In genomic region chr1:19385236-19385635, GRCh38 we compare ENCODE assay signal across 13 cellular contexts.
A peak's percentile ranks its signal among the peaks of the same experiment; 100 is the strongest.
DNase-seq lines count a peak whose midpoint lies in the region; ATAC-seq, FAIRE-seq and TF ChIP-seq lines count a peak whose summit lies in the region.
"Had no signal": no experiment of that assay in that cellular context is flagged by ENCODE, and none has a peak within 500 bp of the region (broad histone marks: within the 10 kb centered on the region; RNA-seq: fewer than 3 reads in every experiment).

No MANE protein-coding gene starts in this region.

- no peaks in the 10 kb centered on the region for H3K9me2 ChIP-seq in OCI-LY7 (ENCODE audit: insufficient read depth, low read length)

- H3K4me2 ChIP-seq in HepG2 (ENCODE audit: low read depth, low read length) = peak overlapping the region; percentile 61
- H3K4me2 ChIP-seq in OCI-LY7 (ENCODE audit: low read length) = no peak overlapping the region

- H3K36me3 ChIP-seq in ACC112 (ENCODE audit: insufficient read depth, low read length) = peaks cover 16% of the 10 kb centered on the region
- peaks cover 12 to 41% of the 10 kb centered on the region in 2 experiments for H3K36me3 ChIP-seq in HepG2 (replicated peaks in 1 of 2; ENCODE audit: control insufficient read depth in 1 of 2, insufficient read depth in 2 of 2, low read length in 2 of 2)
- H3K36me3 ChIP-seq in OCI-LY7 (ENCODE audit: insufficient read depth, low read length) = peaks cover 35% of the 10 kb centered on the region

- H3K9me3 ChIP-seq in HepG2 (ENCODE audit: low read length) (no peaks in the 10 kb centered on the region), OCI-LY7 (ENCODE audit: low read length) (no peaks in the 10 kb centered on the region)

- CTCF ChIA-PET in HepG2 (lab: Yijun Ruan, JAX; ENCODE audit: low intra/inter-chr PET ratio, low total read pairs) = no interaction called here
- CTCF ChIA-PET in OCI-LY7 (lab: Charles Lee; ENCODE audit: unreplicated experiment) = no interaction called here

- in situ Hi-C loops in HepG2 (cut with HindIII; ENCODE audit: extremely low pct_ligation_motif_present, low pct_unique_long_range_greater_than_20kb) = loop anchor here (5.0 kb wide), 1 partner anchor 43 kb away; no protein-coding TSS in a partner anchor

- TF ChIP-seq EP300 in HepG2 (IDR thresholded peaks at IDR 0.05; ENCODE audit: low read depth in 2 of 2, low read length in 2 of 2) = no peak
- TF ChIP-seq EP300 in HepG2 (CRISPR knock-in tag; IDR thresholded peaks at IDR 0.05; ENCODE audit: borderline replicate concordance) = no peak

- peaks cover 7% of the 10 kb centered on the region; the same call in 1 of the 2 replicates for H4K20me1 ChIP-seq in HepG2 (ENCODE audit: insufficient read depth, low read length)
- H4K20me1 ChIP-seq in OCI-LY7 (ENCODE audit: insufficient read depth, low read length) = no peaks in the 10 kb centered on the region

- DNase-seq in HepG2 (ENCODE audit: low spot score) (no peak), OCI-LY7 (ENCODE audit: low spot score) (no peak), D721Med (ENCODE audit: insufficient read length, low spot score) (no peak), ecto neural progenitor cell (ENCODE audit: low spot score) (no peak)
- DNase-seq: activated naive CD4-positive, alpha-beta T cell treated with Interleukin-2 at 50 U/mL for 16 hours; DND-41 had no signal

- WGBS in HepG2 (ENCODE audit: low lambda C conversion rate) = 64% methylated on average over 9 of the region's 9 CpGs

- H3K27me3 ChIP-seq in ACC112 (ENCODE audit: insufficient read depth, low read length) = no peaks in the 10 kb centered on the region
- H3K27me3 ChIP-seq in HepG2 (ENCODE audit: control insufficient read depth in 1 of 2, insufficient read depth in 2 of 2, low read length in 2 of 2) = no peaks in the 10 kb centered on the region

- POLR2A ChIA-PET in HepG2 (lab: Yijun Ruan, JAX) (interaction anchor here (1.1 kb wide), 1 partner anchor 46 kb away, joined by 3 read pairs; no protein-coding TSS in a partner anchor), OCI-LY7 (lab: Charles Lee) (no interaction called here)

- peaks cover 60% of the 10 kb centered on the region for H3K79me2 ChIP-seq in ACC112 (ENCODE audit: control insufficient read depth, insufficient read depth, low read length, unreplicated experiment)
- H3K79me2 ChIP-seq in HepG2 (ENCODE audit: insufficient read depth, low read length) = peaks cover 24% of the 10 kb centered on the region
- no peaks in the 10 kb centered on the region for H3K79me2 ChIP-seq in OCI-LY7 (ENCODE audit: insufficient read depth, low read depth, low read length)

- H3K27ac ChIP-seq in ACC112 (ENCODE audit: low read depth, low read length) (peak overlapping the region; percentile 71), VCaP (peak overlapping the region; percentile 49), HepG2 (ENCODE audit: extremely low read length, insufficient read depth, low read length) (peak overlapping the region; percentile 74), skin epidermis (peak overlapping the region in 15 of 21 experiments; percentile 34 to 80 (median 64)), OCI-LY7 (ENCODE audit: low read depth, low read length, poor library complexity, severe bottlenecking) (no peak overlapping the region)
- H3K27ac ChIP-seq: RWPE1 had no signal

- no peak overlapping the region for H2AFZ ChIP-seq in ACC112 (ENCODE audit: low read length, unreplicated experiment)
- no peak overlapping the region for H2AFZ ChIP-seq in HepG2 (ENCODE audit: low read length)
- no peak overlapping the region for H2AFZ ChIP-seq in OCI-LY7 (ENCODE audit: low read length)

- no peak for TF ChIP-seq POLR2A in HepG2 (IDR thresholded peaks at IDR 0.05; ENCODE audit: insufficient read depth in 1 of 2, low read depth in 2 of 2, low read length in 2 of 2)

- TF ChIP-seq RAD21 in HepG2 (CRISPR knock-in tag; IDR thresholded peaks at IDR 0.05) = no peak

- no peak overlapping the region for H3K4me3 ChIP-seq in ACC112 (ENCODE audit: low read depth, low read length)
- H3K4me3 ChIP-seq in HepG2 (replicated peaks in 1 of 3; ENCODE audit: insufficient read depth in 1 of 3, low read depth in 2 of 3, low read length in 3 of 3) = no peak overlapping the region
- no peak overlapping the region for H3K4me3 ChIP-seq in skin epidermis
- no peak overlapping the region for H3K4me3 ChIP-seq in OCI-LY7 (ENCODE audit: low read depth, low read length, poor library complexity, severe bottlenecking)

- no peak for FAIRE-seq in HepG2 (lab: Jason Lieb, UNC)
- FAIRE-seq in D721Med (lab: Jason Lieb, UNC) = no peak
- FAIRE-seq: colon, urothelium cell line had no signal

- BruUV-seq in HepG2 (replicated peaks; lab: Mats Ljungman, UMichigan) = no TSS peak
- no TSS peak for BruUV-seq in OCI-LY7 (replicated peaks; lab: Mats Ljungman, UMichigan)

- no peak for TF ChIP-seq CTCF in VCaP (conservative IDR thresholded peaks at IDR 0.05)
- TF ChIP-seq CTCF in HepG2 (CRISPR knock-in tag; IDR thresholded peaks at IDR 0.05) = no peak
- no peak for TF ChIP-seq CTCF in OCI-LY7 (conservative IDR thresholded peaks at IDR 0.05; ENCODE audit: low read length)
- no peak for TF ChIP-seq CTCF in D721Med (IDR thresholded peaks at IDR 0.05; ENCODE audit: insufficient read depth, missing control alignments)

- intact Hi-C loops in HepG2 (cut with micrococcal nuclease; ENCODE audit: unreplicated experiment) = loop anchor here (2.0 to 10.0 kb wide), 3 partner anchors 42 to 210 kb away; partner anchors contain the start of gene CAPZB
- intact Hi-C loops in OCI-LY7 (cut with micrococcal nuclease; ENCODE audit: unreplicated experiment) = no loop called here

- peak overlapping the region; percentile 41; the same call in 1 of the 2 replicates for H3K9ac ChIP-seq in HepG2 (ENCODE audit: insufficient read depth, low read depth, low read length)

- ATAC-seq in HepG2 (peak; percentile 6; the same call in 2 of the 3 replicates), GM18909 (IDR thresholded peaks at IDR 0.05; ENCODE audit: poor library complexity, unreplicated experiment) (no peak)

- H3K4me1 ChIP-seq in ACC112 (ENCODE audit: control insufficient read depth, insufficient read depth, low read length, unreplicated experiment) (peaks cover 32% of the 10 kb centered on the region), HepG2 (ENCODE audit: insufficient read depth, low read length) (peaks cover 54% of the 10 kb centered on the region), OCI-LY7 (ENCODE audit: insufficient read depth, low read length, poor library complexity, severe bottlenecking) (no peaks in the 10 kb centered on the region)

TF ChIP-seq in HepG2, 621 proteins besides CTCF, POLR2A, EP300 and RAD21:
- TF ChIP-seq HIC2 (CRISPR knock-in tag; IDR thresholded peaks at IDR 0.05; ENCODE audit: low read depth) (peak; percentile 53; the same call in 1 of the 2 replicates), ZNF274 (CRISPR knock-in tag; IDR thresholded peaks at IDR 0.05) (no peak), BORCS8-MEF2B (CRISPR knock-in tag; IDR thresholded peaks at IDR 0.05) (0 out of 2 replicates have a peak, but pooled peaks have one; percentile 30), HMG20A (CRISPR knock-in tag; IDR thresholded peaks at IDR 0.05; ENCODE audit: borderline replicate concordance) (no peak), RXRA (CRISPR knock-in tag; IDR thresholded peaks at IDR 0.05) (no peak), ZNF337 (CRISPR knock-in tag; IDR thresholded peaks at IDR 0.05; ENCODE audit: borderline replicate concordance, low read depth) (0 out of 2 replicates have a peak, but pooled peaks have one; percentile 4), CEBPB (IDR thresholded peaks at IDR 0.05; ENCODE audit: borderline replicate concordance, low read depth, low read length) (no peak), ZNF451 (CRISPR knock-in tag; IDR thresholded peaks at IDR 0.05) (0 out of 2 replicates have a peak, but pooled peaks have one; percentile 31), ZNF670 (CRISPR knock-in tag; IDR thresholded peaks at IDR 0.05; ENCODE audit: borderline replicate concordance) (no peak)
- TF ChIP-seq, protein P1, sequence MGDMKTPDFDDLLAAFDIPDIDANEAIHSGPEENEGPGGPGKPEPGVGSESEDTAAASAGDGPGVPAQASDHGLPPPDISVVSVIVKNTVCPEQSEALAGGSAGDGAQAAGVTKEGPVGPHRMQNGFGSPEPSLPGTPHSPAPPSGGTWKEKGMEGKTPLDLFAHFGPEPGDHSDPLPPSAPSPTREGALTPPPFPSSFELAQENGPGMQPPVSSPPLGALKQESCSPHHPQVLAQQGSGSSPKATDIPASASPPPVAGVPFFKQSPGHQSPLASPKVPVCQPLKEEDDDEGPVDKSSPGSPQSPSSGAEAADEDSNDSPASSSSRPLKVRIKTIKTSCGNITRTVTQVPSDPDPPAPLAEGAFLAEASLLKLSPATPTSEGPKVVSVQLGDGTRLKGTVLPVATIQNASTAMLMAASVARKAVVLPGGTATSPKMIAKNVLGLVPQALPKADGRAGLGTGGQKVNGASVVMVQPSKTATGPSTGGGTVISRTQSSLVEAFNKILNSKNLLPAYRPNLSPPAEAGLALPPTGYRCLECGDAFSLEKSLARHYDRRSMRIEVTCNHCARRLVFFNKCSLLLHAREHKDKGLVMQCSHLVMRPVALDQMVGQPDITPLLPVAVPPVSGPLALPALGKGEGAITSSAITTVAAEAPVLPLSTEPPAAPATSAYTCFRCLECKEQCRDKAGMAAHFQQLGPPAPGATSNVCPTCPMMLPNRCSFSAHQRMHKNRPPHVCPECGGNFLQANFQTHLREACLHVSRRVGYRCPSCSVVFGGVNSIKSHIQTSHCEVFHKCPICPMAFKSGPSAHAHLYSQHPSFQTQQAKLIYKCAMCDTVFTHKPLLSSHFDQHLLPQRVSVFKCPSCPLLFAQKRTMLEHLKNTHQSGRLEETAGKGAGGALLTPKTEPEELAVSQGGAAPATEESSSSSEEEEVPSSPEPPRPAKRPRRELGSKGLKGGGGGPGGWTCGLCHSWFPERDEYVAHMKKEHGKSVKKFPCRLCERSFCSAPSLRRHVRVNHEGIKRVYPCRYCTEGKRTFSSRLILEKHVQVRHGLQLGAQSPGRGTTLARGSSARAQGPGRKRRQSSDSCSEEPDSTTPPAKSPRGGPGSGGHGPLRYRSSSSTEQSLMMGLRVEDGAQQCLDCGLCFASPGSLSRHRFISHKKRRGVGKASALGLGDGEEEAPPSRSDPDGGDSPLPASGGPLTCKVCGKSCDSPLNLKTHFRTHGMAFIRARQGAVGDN (CRISPR knock-in tag; IDR thresholded peaks at IDR 0.05) = peak; percentile 45
